ENCODE assay signal across 8 cellular contexts in genomic region chr19:46416077-46416709, GRCh38. TPM values are rescaled to one million over a fixed set of nuclear protein-coding genes. Genes with fewer than 3 reads are reported as not detected.
A peak's percentile ranks its signal among the peaks of the same experiment; 100 is the strongest.
DNase-seq lines count a peak whose midpoint lies in the region; ATAC-seq and TF ChIP-seq lines count a peak whose summit lies in the region.

No MANE protein-coding gene starts in this region.

- H3K4me1 Mint-ChIP-seq in activated CD4-positive, alpha-beta T cell treated with anti-CD3 and anti-CD28 coated beads, Interleukin-2, amount 10 ng/mL, durations not matched to agents 7 days and 5 days = peaks cover 7% of the 10 kb centered on the region

- no peak for DNase-seq in activated CD4-positive, alpha-beta T cell treated with anti-CD3 and anti-CD28 coated beads, Interleukin-2, amount 10 ng/mL, durations not matched to agents 7 days and 5 days
- DNase-seq in activated CD4-positive, alpha-beta T cell treated with anti-CD3 and anti-CD28 coated beads, Interleukin-2, amount 50 U/mL, for 4 hours = no peak
- DNase-seq in NCI-H2171 (lab: John Stamatoyannopoulos, UW) (peak; percentile 71), amygdala (lab: John Stamatoyannopoulos, UW) (peak in 51 of 56 donors; percentile 18 to 86 (median 67)), right cardiac atrium (peak; percentile 94 to 97 (median 97)), psoas muscle (peak; percentile 87 to 88), NOMO-1 treated with dmso at 0.1 percent for 144 hours (lab: John Stamatoyannopoulos, UW; ENCODE audit: unreplicated experiment) (no peak)

- no peaks in the 10 kb centered on the region for H3K36me3 Mint-ChIP-seq in activated CD4-positive, alpha-beta T cell treated with anti-CD3 and anti-CD28 coated beads, Interleukin-2, amount 10 ng/mL, durations not matched to agents 7 days and 5 days (ENCODE audit: low read depth)

- H3K27ac Mint-ChIP-seq in activated CD4-positive, alpha-beta T cell treated with anti-CD3 and anti-CD28 coated beads, Interleukin-2, amount 10 ng/mL, durations not matched to agents 7 days and 5 days = peak overlapping the region; percentile 76

- 5% methylated on average over 41 of the region's 41 CpGs for WGBS in right cardiac atrium
- 8 to 16% (median 9%) methylated on average over 41 of the region's 41 CpGs for WGBS in psoas muscle, 3 donors

- intact Hi-C loops in right cardiac atrium (cut with DNase I) (no loop called here), psoas muscle (cut with DNase I) (no loop called here)

- no peaks in the 10 kb centered on the region for H3K36me3 ChIP-seq in psoas muscle (ENCODE audit: insufficient read depth in 1 of 2, low read depth in 1 of 2)

- peak overlapping the region; percentile 48 for H3K4me3 ChIP-seq in right cardiac atrium (ENCODE audit: low read length)
- peak overlapping the region; percentile 41 for H3K4me3 ChIP-seq in psoas muscle

- POLR2A ChIA-PET in activated CD4-positive, alpha-beta T cell treated with anti-CD3 and anti-CD28 coated beads, Interleukin-2, amount 10 ng/mL, durations not matched to agents 7 days and 5 days (lab: Charles Lee) = interaction anchor here (0.6 kb wide), 1 partner anchor 414 kb away, joined by 3 read pairs; no protein-coding TSS in a partner anchor

- no peak overlapping the region for H3K4me3 Mint-ChIP-seq in activated CD4-positive, alpha-beta T cell treated with anti-CD3 and anti-CD28 coated beads, Interleukin-2, amount 10 ng/mL, durations not matched to agents 7 days and 5 days

- no peaks in the 10 kb centered on the region for H3K9me3 Mint-ChIP-seq in activated CD4-positive, alpha-beta T cell treated with anti-CD3 and anti-CD28 coated beads, Interleukin-2, amount 10 ng/mL, durations not matched to agents 7 days and 5 days

- peak overlapping the region; percentile 37 for H3K27ac ChIP-seq in right cardiac atrium (ENCODE audit: low read length)
- no peak overlapping the region for H3K27ac ChIP-seq in psoas muscle

- no peaks in the 10 kb centered on the region for H3K27me3 ChIP-seq in right cardiac atrium (ENCODE audit: control insufficient read depth, insufficient read depth)
- H3K27me3 ChIP-seq in psoas muscle (ENCODE audit: insufficient read depth in 3 of 3, low read length in 2 of 3) = peaks cover 0 to 65% (median 22%) of the 10 kb centered on the region in 3 donors

- CTCF ChIA-PET in activated CD4-positive, alpha-beta T cell treated with anti-CD3 and anti-CD28 coated beads, Interleukin-2, amount 10 ng/mL, durations not matched to agents 7 days and 5 days (lab: Charles Lee) = no interaction called here

- no peak for TF ChIP-seq CTCF in psoas muscle (IDR thresholded peaks at IDR 0.05)

- ATAC-seq in right cardiac atrium (peak; percentile 66 to 76), psoas muscle (peak in 3 of 4 donors; percentile 29 to 57 (median 51)), HG02852 (IDR thresholded peaks at IDR 0.05; ENCODE audit: unreplicated experiment) (no peak)

- H3K4me1 ChIP-seq in right cardiac atrium (ENCODE audit: control insufficient read depth, insufficient read depth, low read length) (peaks cover 1% of the 10 kb centered on the region), psoas muscle (no peaks in the 10 kb centered on the region)

- H3K9me3 ChIP-seq in right cardiac atrium (ENCODE audit: control insufficient read depth, low read length) (no peaks in the 10 kb centered on the region), psoas muscle (no peaks in the 10 kb centered on the region)

- peaks cover 61% of the 10 kb centered on the region for H3K27me3 Mint-ChIP-seq in activated CD4-positive, alpha-beta T cell treated with anti-CD3 and anti-CD28 coated beads, Interleukin-2, amount 10 ng/mL, durations not matched to agents 7 days and 5 days

RNA-seq across cellular contexts. Expression of gene CCDC8, which starts 2.8 kb away (rescaled TPM):
- total RNA-seq in activated CD4-positive, alpha-beta T cell treated with anti-CD3 and anti-CD28 coated beads, Interleukin-2, amount 10 ng/mL, durations not matched to agents 7 days and 5 days = not detected
- total RNA-seq in right cardiac atrium (10 to 100 TPM; 47.0 to 54.6 (median 49.9) TPM), psoas muscle (1 to 10 TPM; 1.1 to 7.0 (median 2.4) TPM)
- polyA plus RNA-seq in right cardiac atrium (28.8 TPM), psoas muscle (1 to 10 TPM in 1 of 3 donors, under 1 TPM in 2; 0.51 to 1.6 (median 0.84) TPM)

RNA-seq across cellular contexts. Expression of gene PNMA8C, which starts 12.5 kb away (rescaled TPM):
- not detected for total RNA-seq in activated CD4-positive, alpha-beta T cell treated with anti-CD3 and anti-CD28 coated beads, Interleukin-2, amount 10 ng/mL, durations not matched to agents 7 days and 5 days
- total RNA-seq in right cardiac atrium = under 1 TPM; 0.23 to 0.31 (median 0.26) TPM
- 0.05 TPM for polyA plus RNA-seq in right cardiac atrium
- not detected for total RNA-seq in psoas muscle
- polyA plus RNA-seq in psoas muscle = under 1 TPM in 1 of 3 donors, not detected in 2; 0.01 TPM

RNA-seq across cellular contexts. Expression of gene PNMA8A, which starts 55.2 kb away (rescaled TPM):
- not detected for total RNA-seq in activated CD4-positive, alpha-beta T cell treated with anti-CD3 and anti-CD28 coated beads, Interleukin-2, amount 10 ng/mL, durations not matched to agents 7 days and 5 days
- total RNA-seq in right cardiac atrium = 10 to 100 TPM; 15.7 to 29.8 (median 26.4) TPM
- polyA plus RNA-seq in right cardiac atrium = 10.7 TPM
- 1 to 10 TPM in 2 of 4 donors, under 1 TPM in 2; 0.48 to 3.8 (median 1.5) TPM for total RNA-seq in psoas muscle
- 1 to 10 TPM in 1 of 3 donors, under 1 TPM in 2; 0.11 to 2.2 (median 0.38) TPM for polyA plus RNA-seq in psoas muscle

Comparison
In these comparisons a context has a peak if more than half of its experiments do, and no peak if none do; other contexts are left out.
1. DNase-seq: peak in NCI-H2171 (single experiment), amygdala (51 of 56), right cardiac atrium (3 of 3) and psoas muscle (2 of 2); none in activated CD4-positive, alpha-beta T cell treated with anti-CD3 and anti-CD28 coated beads, Interleukin-2, amount 10 ng/mL, durations not matched to agents 7 days and 5 days (single experiment), activated CD4-positive, alpha-beta T cell treated with anti-CD3 and anti-CD28 coated beads, Interleukin-2, amount 50 U/mL, for 4 hours (0 of 2) and NOMO-1 treated with dmso at 0.1 percent for 144 hours (single experiment).
2. RNA of gene CCDC8, which starts 2.8 kb away (total RNA-seq): 47.0 to 54.6 TPM in right cardiac atrium; 1.1 to 7.0 TPM in psoas muscle and not detected in activated CD4-positive, alpha-beta T cell treated with anti-CD3 and anti-CD28 coated beads, Interleukin-2, amount 10 ng/mL, durations not matched to agents 7 days and 5 days; every median in the first group is over 4 times any median in the second.